8 cellular contexts compared by ENCODE assay signal in the genomic region with DNA sequence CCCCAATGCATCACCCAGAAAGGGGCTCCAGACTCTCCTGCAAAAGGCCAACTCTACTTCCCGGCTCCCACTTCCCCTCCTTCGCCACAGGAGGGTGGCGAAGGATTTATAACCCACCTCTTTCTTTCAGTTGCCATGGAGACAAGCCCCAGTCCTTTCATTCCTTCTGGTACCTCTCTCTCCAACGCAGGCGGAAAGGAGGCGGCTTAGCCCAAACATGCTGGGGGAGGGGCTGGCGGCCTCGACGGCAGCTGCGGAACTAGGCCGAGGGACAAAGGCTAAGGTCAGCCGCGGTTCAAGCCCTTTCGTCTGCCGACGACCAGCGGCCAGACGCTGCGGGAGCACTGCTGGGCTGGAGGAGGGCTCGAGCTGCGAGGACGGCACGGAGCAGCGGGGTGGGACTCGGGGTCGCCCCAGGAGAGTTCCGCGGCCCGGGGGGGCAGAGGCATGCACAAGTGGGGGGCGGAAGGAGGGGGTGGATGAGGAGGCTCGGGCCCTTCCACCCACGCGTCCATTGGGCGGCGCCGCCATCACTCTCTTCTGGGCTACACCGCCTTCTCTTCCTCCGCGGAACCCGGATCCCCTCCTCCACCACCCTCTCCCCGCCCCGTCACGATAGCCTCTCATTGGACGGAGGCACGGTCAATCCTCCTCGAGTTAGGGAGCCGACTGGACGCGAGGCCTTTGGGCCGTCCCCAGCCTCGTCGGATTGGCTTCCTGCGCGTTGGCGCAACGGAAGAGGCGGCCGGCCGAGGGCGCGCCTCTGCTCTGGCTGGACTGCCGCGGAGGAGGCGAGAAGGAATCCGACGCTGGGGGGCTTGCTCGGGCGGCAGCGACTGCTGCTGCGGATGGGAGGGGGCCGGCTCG. TPM values are rescaled to one million over a fixed set of nuclear protein-coding genes. Genes with fewer than 3 reads are reported as not detected.
A peak's percentile ranks its signal among the peaks of the same experiment; 100 is the strongest.
DNase-seq lines count a peak whose midpoint lies in the region; ATAC-seq, FAIRE-seq and TF ChIP-seq lines count a peak whose summit lies in the region.

A gene (plus strand): TSS at position 766 of the 867 bp plus-strand sequence.

- H2AFZ ChIP-seq in fibroblast of lung (ENCODE audit: low read length): peak within 1 kb of the TSS; percentile 67

- peaks cover 27% of the 10 kb centered on the region for H3K4me1 ChIP-seq in ES-I3 (ENCODE audit: insufficient read depth, low read length)
- H3K4me1 ChIP-seq in RWPE2 (ENCODE audit: insufficient read depth, poor library complexity, severe bottlenecking): peaks cover 29% of the 10 kb centered on the region
- peaks cover 10% of the 10 kb centered on the region for H3K4me1 ChIP-seq in fibroblast of lung (ENCODE audit: control insufficient read depth, extremely low read depth, insufficient read depth, low read length)

- H3K27ac Mint-ChIP-seq in activated T-helper 2 cell treated with anti-CD3 and anti-CD28 coated beads, Interferon-gamma antibody, Interleukin-2, Interleukin-4, amounts not matched to agents 10 μg/mL and 5 μg/mL and 100 μg/mL, durations not matched to agents 14 hours and 24 hours and 36 hours: peak within 1 kb of the TSS; percentile 93
- H3K27ac Mint-ChIP-seq in naive thymus-derived CD8-positive, alpha-beta T cell: peak within 1 kb of the TSS; percentile 93 to 99 (median 97)

- H3K4me3 ChIP-seq in RWPE2 (ENCODE audit: severe bottlenecking): peak within 1 kb of the TSS; percentile 86
- H3K4me3 ChIP-seq in fibroblast of lung (replicated peaks in 1 of 4; ENCODE audit: control extremely low read depth in 1 of 4, insufficient read depth in 1 of 4, low read depth in 3 of 4, low read length in 4 of 4): peak within 1 kb of the TSS; percentile 65 to 99 (median 86)

- intact Hi-C loops in activated T-helper 2 cell treated with anti-CD3 and anti-CD28 coated beads, Interferon-gamma antibody, Interleukin-2, Interleukin-4, amounts not matched to agents 10 μg/mL and 5 μg/mL and 100 μg/mL, durations not matched to agents 14 hours and 24 hours and 36 hours (cut with micrococcal nuclease): loop anchor here (1.0 to 5.0 kb wide), 4 partner anchors 18 to 193 kb away; a partner anchor contains a TSS

- no peaks in the 10 kb centered on the region for H3K27me3 Mint-ChIP-seq in activated T-helper 2 cell treated with anti-CD3 and anti-CD28 coated beads, Interferon-gamma antibody, Interleukin-2, Interleukin-4, amounts not matched to agents 10 μg/mL and 5 μg/mL and 100 μg/mL, durations not matched to agents 14 hours and 24 hours and 36 hours (ENCODE audit: low read depth)
- H3K27me3 Mint-ChIP-seq in naive thymus-derived CD8-positive, alpha-beta T cell: no peaks in the 10 kb centered on the region

- peaks cover 7% of the 10 kb centered on the region for H4K20me1 ChIP-seq in fibroblast of lung (ENCODE audit: control insufficient read depth, extremely low read depth, insufficient read depth, low read length)

- peak within 1 kb of the TSS; percentile 98 for H3K9ac ChIP-seq in ES-I3 (ENCODE audit: low read depth, low read length)
- H3K9ac ChIP-seq in fibroblast of lung (ENCODE audit: insufficient read depth, low read length): peak within 1 kb of the TSS; percentile 91

- TF ChIP-seq POLR2A in H54 (IDR thresholded peaks at IDR 0.05; ENCODE audit: low read depth, low read length): peak; percentile 72

- DNase-seq in H54 (ENCODE audit: insufficient read length, low spot score) (peak; percentile 97), LoVo (ENCODE audit: low spot score) (peak; percentile 98), RWPE2 (ENCODE audit: low spot score) (peak; percentile 99), fibroblast of lung (ENCODE audit: low read depth in 2 of 2) (peak; percentile 99)
- peak; percentile 98 for DNase-seq in activated T-helper 2 cell treated with anti-CD3 and anti-CD28 coated beads, Interferon-gamma antibody, Interleukin-2, Interleukin-4, amounts not matched to agents 10 μg/mL and 5 μg/mL and 100 μg/mL, durations not matched to agents 14 hours and 24 hours and 36 hours (ENCODE audit: low spot score)
- DNase-seq in naive thymus-derived CD8-positive, alpha-beta T cell: peak; percentile 84 to 98 (median 96)
- peak; percentile 89 to 96 (median 92) for DNase-seq in stimulated activated naive CD4-positive, alpha-beta T cell (lab: John Stamatoyannopoulos, UW)

- H3K27ac ChIP-seq in RWPE2 (ENCODE audit: poor library complexity, severe bottlenecking): peak within 1 kb of the TSS; percentile 87
- peak within 1 kb of the TSS; percentile 97 for H3K27ac ChIP-seq in fibroblast of lung (ENCODE audit: insufficient read depth, low read length)

- H3K27me3 ChIP-seq in RWPE2 (ENCODE audit: insufficient read depth, poor library complexity, severe bottlenecking) (no peaks in the 10 kb centered on the region), fibroblast of lung (ENCODE audit: control insufficient read depth, insufficient read depth, low read length) (no peaks in the 10 kb centered on the region)

- H3K9me3 ChIP-seq in ES-I3 (ENCODE audit: control insufficient read depth, insufficient read depth, low read length) (no peaks in the 10 kb centered on the region), RWPE2 (ENCODE audit: severe bottlenecking) (no peaks in the 10 kb centered on the region), fibroblast of lung (ENCODE audit: control insufficient read depth, insufficient read depth, low read depth, low read length) (no peaks in the 10 kb centered on the region)

- TF ChIP-seq CTCF in RWPE2 (IDR thresholded peaks at IDR 0.05; ENCODE audit: poor library complexity, severe bottlenecking): peak; percentile 63
- TF ChIP-seq CTCF in fibroblast of lung (conservative IDR thresholded peaks at IDR 0.05 in 1 of 2, IDR thresholded peaks at IDR 0.05 in 1 of 2; ENCODE audit: low read depth in 1 of 2, low read length in 2 of 2): peak; percentile 48 to 58

- no peaks in the 10 kb centered on the region for H3K9me3 Mint-ChIP-seq in activated T-helper 2 cell treated with anti-CD3 and anti-CD28 coated beads, Interferon-gamma antibody, Interleukin-2, Interleukin-4, amounts not matched to agents 10 μg/mL and 5 μg/mL and 100 μg/mL, durations not matched to agents 14 hours and 24 hours and 36 hours
- H3K9me3 Mint-ChIP-seq in naive thymus-derived CD8-positive, alpha-beta T cell: no peaks in the 10 kb centered on the region

- POLR2A ChIA-PET in naive thymus-derived CD8-positive, alpha-beta T cell (lab: Charles Lee): interaction anchor here (0.6 to 1.6 kb wide), 5 partner anchors 9 to 196 kb away, joined by 3 to 6 read pairs (median 4); a partner anchor contains a TSS

- peaks cover 62% of the 10 kb centered on the region for H3K36me3 Mint-ChIP-seq in activated T-helper 2 cell treated with anti-CD3 and anti-CD28 coated beads, Interferon-gamma antibody, Interleukin-2, Interleukin-4, amounts not matched to agents 10 μg/mL and 5 μg/mL and 100 μg/mL, durations not matched to agents 14 hours and 24 hours and 36 hours (ENCODE audit: low read depth)
- H3K36me3 Mint-ChIP-seq in naive thymus-derived CD8-positive, alpha-beta T cell: peaks cover 0 to 13% (median 3%) of the 10 kb centered on the region in 3 donors

- no peak for FAIRE-seq in H54 (lab: Jason Lieb, UNC)

- peak within 1 kb of the TSS; percentile 96 for H3K4me2 ChIP-seq in fibroblast of lung (ENCODE audit: extremely low read depth, insufficient read depth, low read length)

- peak; percentile 96 for ATAC-seq in RWPE2 (ENCODE audit: low read depth)
- peak; percentile 93 to 95 for ATAC-seq in naive thymus-derived CD8-positive, alpha-beta T cell

- H3K79me2 ChIP-seq in fibroblast of lung (ENCODE audit: control insufficient read depth, insufficient read depth, low read length): peaks cover 63% of the 10 kb centered on the region

- H3K4me1 Mint-ChIP-seq in activated T-helper 2 cell treated with anti-CD3 and anti-CD28 coated beads, Interferon-gamma antibody, Interleukin-2, Interleukin-4, amounts not matched to agents 10 μg/mL and 5 μg/mL and 100 μg/mL, durations not matched to agents 14 hours and 24 hours and 36 hours (ENCODE audit: low read depth): peaks cover 37% of the 10 kb centered on the region
- H3K4me1 Mint-ChIP-seq in naive thymus-derived CD8-positive, alpha-beta T cell: peaks cover 30 to 61% (median 55%) of the 10 kb centered on the region in 4 donors

- peak within 1 kb of the TSS; percentile 99 for H3K4me3 Mint-ChIP-seq in activated T-helper 2 cell treated with anti-CD3 and anti-CD28 coated beads, Interferon-gamma antibody, Interleukin-2, Interleukin-4, amounts not matched to agents 10 μg/mL and 5 μg/mL and 100 μg/mL, durations not matched to agents 14 hours and 24 hours and 36 hours (ENCODE audit: low read depth)
- peak within 1 kb of the TSS; percentile 93 to 100 (median 98) for H3K4me3 Mint-ChIP-seq in naive thymus-derived CD8-positive, alpha-beta T cell

- H3K36me3 ChIP-seq in ES-I3 (ENCODE audit: insufficient read depth, low read length): peaks cover 7% of the 10 kb centered on the region; the same call in 1 of the 2 replicates
- peaks cover 36% of the 10 kb centered on the region for H3K36me3 ChIP-seq in RWPE2 (ENCODE audit: low read depth)
- H3K36me3 ChIP-seq in fibroblast of lung (ENCODE audit: control insufficient read depth, insufficient read depth, low read length): no peaks in the 10 kb centered on the region

RNA-seq across cellular contexts. Expression of the gene that starts here (rescaled TPM):
- 49.2 and 51.4 TPM in 2 replicates for total RNA-seq in activated T-helper 2 cell treated with anti-CD3 and anti-CD28 coated beads, Interferon-gamma antibody, Interleukin-2, Interleukin-4, amounts not matched to agents 10 μg/mL and 5 μg/mL and 100 μg/mL, durations not matched to agents 14 hours and 24 hours and 36 hours
- total RNA-seq in fibroblast of lung: 50.8 and 51.7 TPM in 2 replicates
- 32.0 and 33.7 TPM in 2 replicates for polyA plus RNA-seq in fibroblast of lung
- 30.9 and 41.6 TPM in 2 replicates for polyA plus RNA-seq in fibroblast of lung (2012)
- 4.7 and 25.1 TPM in 2 replicates for polyA minus RNA-seq in fibroblast of lung (ENCODE audit: low replicate concordance)
- total RNA-seq in naive thymus-derived CD8-positive, alpha-beta T cell: 10 to 100 TPM; 66.6 to 72.5 TPM
- polyA plus RNA-seq in naive thymus-derived CD8-positive, alpha-beta T cell: 10 to 100 TPM; 32.9 to 36.8 (median 36.8) TPM

Comparison
In these comparisons a context has a peak if more than half of its experiments do, and no peak if none do; other contexts are left out.
1. Peak in every context shown above with its lines: DNase-seq, ATAC-seq, H3K4me3 ChIP-seq and H3K27ac ChIP-seq.